In the genomic region with DNA sequence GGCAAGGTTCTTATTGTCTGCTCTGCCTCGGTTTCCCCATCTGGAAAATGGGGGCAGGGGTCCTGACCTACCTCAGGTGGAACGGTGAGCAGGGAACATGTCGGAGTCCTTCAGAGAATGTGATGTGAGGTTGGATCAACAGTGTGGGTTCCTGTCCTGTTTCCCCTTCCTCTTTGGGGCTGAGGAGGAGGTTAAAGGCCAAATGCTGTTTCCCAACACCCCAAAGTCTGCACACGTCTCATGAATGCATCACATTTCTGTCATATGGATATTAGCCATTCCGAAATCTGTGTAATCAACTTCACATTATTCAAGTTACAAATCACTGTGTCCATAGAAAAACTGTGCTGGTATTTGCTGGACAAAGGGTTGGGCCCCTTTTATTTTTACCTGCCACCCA, we compare ENCODE assay signal across 7 cellular contexts. TPM values are rescaled to one million over a fixed set of nuclear protein-coding genes. Genes with fewer than 3 reads are reported as not detected.
DNase-seq lines count a peak whose midpoint lies in the region; FAIRE-seq and TF ChIP-seq lines count a peak whose summit lies in the region.
"Not testable (repeated sequence)": the region's sequence is repeated elsewhere in the genome, so short reads cannot be mapped to it uniquely, and the experiment has no call there.

No MANE protein-coding gene starts in this region.

- not testable (repeated sequence) for H3K4me3 ChIP-seq in Caco-2 (ENCODE audit: low read depth, low read length); H1 (ENCODE audit: extremely low read depth in 1 of 4, insufficient read depth in 2 of 4, low read depth in 3 of 4, low read length in 4 of 4)
- H3K4me3 ChIP-seq in neutrophil (ENCODE audit: low read depth in 1 of 2, low read length in 1 of 2): peak overlapping the region in 1 of 2 experiments; percentile 4

- not testable (repeated sequence) for H3K36me3 ChIP-seq in Caco-2 (ENCODE audit: control insufficient read depth, insufficient read depth, low read length); H1 (ENCODE audit: control insufficient read depth in 2 of 4, insufficient read depth in 4 of 4, low read length in 3 of 4)
- peaks cover 58% of the 10 kb centered on the region for H3K36me3 ChIP-seq in neutrophil

- H2BK12ac ChIP-seq in H1 (ENCODE audit: low read depth, low read length): not testable (repeated sequence)

- H2BK20ac ChIP-seq in H1 (ENCODE audit: low read length): not testable (repeated sequence)

- not testable (repeated sequence) for TF ChIP-seq EP300 in H1 (IDR thresholded peaks at IDR 0.05; ENCODE audit: borderline replicate concordance in 1 of 2, low read depth in 2 of 2, low read length in 2 of 2)

- not testable (repeated sequence) for H3K9me3 Mint-ChIP-seq in Caco-2 (ENCODE audit: unreplicated experiment); MCF 10A (ENCODE audit: unreplicated experiment)

- not testable (repeated sequence) for H3K4me2 ChIP-seq in H1 (ENCODE audit: insufficient read depth in 1 of 2, low read depth in 2 of 2, low read length in 2 of 2)

- peaks cover 15% of the 10 kb centered on the region for H3K4me1 Mint-ChIP-seq in Caco-2 (ENCODE audit: low read depth, unreplicated experiment)
- not testable (repeated sequence) for H3K4me1 Mint-ChIP-seq in MCF 10A (ENCODE audit: insufficient read depth, unreplicated experiment)

- H3K56ac ChIP-seq in H1 (replicated peaks; ENCODE audit: insufficient read length, low read depth, low read length): not testable (repeated sequence)

- peaks cover 3 to 11% of the 10 kb centered on the region in 2 experiments; a peak in 1 of 4 replicates for H3K79me2 ChIP-seq in H1 (ENCODE audit: control insufficient read depth in 1 of 2, insufficient read depth in 2 of 2, low read length in 2 of 2)

- not testable (repeated sequence) for H4K20me1 ChIP-seq in H1 (replicated peaks in 1 of 2; ENCODE audit: control insufficient read depth in 1 of 2, insufficient read depth in 2 of 2, low read length in 2 of 2)

- H2AFZ ChIP-seq in H1 (ENCODE audit: low read length): not testable (repeated sequence)

- intact Hi-C loops in Caco-2 (cut with micrococcal nuclease; ENCODE audit: unreplicated experiment); MCF 10A (cut with micrococcal nuclease): not testable (repeated sequence)

- not testable (repeated sequence) for H3K23ac ChIP-seq in H1 (ENCODE audit: insufficient read length)

- not testable (repeated sequence) for H2AK5ac ChIP-seq in H1 (ENCODE audit: low read depth, low read length)

- not testable (repeated sequence) for TF ChIP-seq RAD21 in H1 (IDR thresholded peaks at IDR 0.05 in 1 of 2, conservative IDR thresholded peaks at IDR 0.05 in 1 of 2; ENCODE audit: low read depth in 2 of 2, low read length in 2 of 2)

- H3K4me3 Mint-ChIP-seq in Caco-2 (ENCODE audit: unreplicated experiment); MCF 10A (ENCODE audit: unreplicated experiment): not testable (repeated sequence)

- H3K14ac ChIP-seq in H1 (ENCODE audit: insufficient read length): not testable (repeated sequence)

- not testable (repeated sequence) for H4K8ac ChIP-seq in H1 (ENCODE audit: extremely low read depth, insufficient read depth, low read length)

- not testable (repeated sequence) for H2BK120ac ChIP-seq in H1 (replicated peaks; ENCODE audit: low read depth, low read length)

- H3K9ac ChIP-seq in H1 (replicated peaks in 1 of 4; ENCODE audit: extremely low read depth in 1 of 4, low read depth in 3 of 4, low read length in 3 of 4): not testable (repeated sequence)

- not testable (repeated sequence) for DNase-seq in Caco-2; RWPE1 (ENCODE audit: low spot score); MCF 10A (ENCODE audit: unreplicated experiment); H1 (ENCODE audit: low read depth in 1 of 2, low spot score in 2 of 2)
- DNase-seq in MV-4-11 (lab: John Stamatoyannopoulos, UW): peak; percentile 54

- H3K79me1 ChIP-seq in H1 (ENCODE audit: low read depth, low read length): not testable (repeated sequence)

- not testable (repeated sequence) for H3K27ac Mint-ChIP-seq in Caco-2 (ENCODE audit: unreplicated experiment); MCF 10A (ENCODE audit: low read depth, unreplicated experiment)

- POLR2A ChIA-PET in Caco-2 (lab: Charles Lee); RWPE1 (lab: Yijun Ruan, JAX; ENCODE audit: low non-redundant PET); MCF 10A (lab: Yijun Ruan, JAX): not testable (repeated sequence)
- POLR2A ChIA-PET in H1 (lab: Charles Lee; ENCODE audit: partially characterized antibody): interaction anchor here (1.0 kb wide), 1 partner anchor 10 kb away, joined by 3 read pairs; no protein-coding TSS in a partner anchor

- not testable (repeated sequence) for H3K18ac ChIP-seq in H1 (ENCODE audit: extremely low read depth, low read length)

- H2BK5ac ChIP-seq in H1 (ENCODE audit: low read depth, low read length): not testable (repeated sequence)

- BruUV-seq in Caco-2 (replicated peaks; lab: Mats Ljungman, UMichigan) (TSS peak; percentile 12), MCF 10A (replicated peaks; lab: Mats Ljungman, UMichigan) (TSS peak; percentile 27)

- 96% methylated on average over 5 of the region's 5 CpGs; no CpG with 5 or more reads in 1 of the 2 experiments for WGBS in H1 (ENCODE audit: extremely low coverage in 1 of 2, insufficient coverage in 1 of 2, insufficient read length in 1 of 2, insufficient replicate concordance in 2 of 2, low coverage in 1 of 2, low lambda C conversion rate in 2 of 2, missing lambda C conversion rate in 1 of 2), 2 experiments

- H3K23me2 ChIP-seq in H1 (ENCODE audit: low read depth, low read length): peaks cover 11% of the 10 kb centered on the region

- not testable (repeated sequence) for TF ChIP-seq POLR2A in H1 (IDR thresholded peaks at IDR 0.05; ENCODE audit: control extremely low read depth in 1 of 2, low read depth in 2 of 2, low read length in 2 of 2)

- not testable (repeated sequence) for H3K27me3 ChIP-seq in Caco-2 (replicated peaks; ENCODE audit: control insufficient read depth, insufficient read depth, low read length); H1 (replicated peaks in 1 of 4; ENCODE audit: control insufficient read depth in 3 of 4, extremely low read depth in 1 of 4, insufficient read depth in 3 of 4, low read length in 3 of 4); neutrophil

- not testable (repeated sequence) for H3K4me1 ChIP-seq in Caco-2; H1 (replicated peaks in 1 of 4; ENCODE audit: control insufficient read depth in 3 of 4, insufficient read depth in 4 of 4, low read length in 3 of 4)
- H3K4me1 ChIP-seq in neutrophil (ENCODE audit: control insufficient read depth in 1 of 2, insufficient read depth in 1 of 2, low read depth in 1 of 2, low read length in 1 of 2): peaks cover 44 to 58% of the 10 kb centered on the region in 2 experiments

- H3K27me3 Mint-ChIP-seq in Caco-2 (ENCODE audit: insufficient read depth, unreplicated experiment); MCF 10A (ENCODE audit: insufficient read depth, unreplicated experiment): not testable (repeated sequence)

- H4K91ac ChIP-seq in H1 (replicated peaks; ENCODE audit: insufficient read length, low read length): not testable (repeated sequence)

- CTCF ChIA-PET in Caco-2 (lab: Charles Lee); RWPE1 (lab: Yijun Ruan, JAX); MCF 10A (lab: Yijun Ruan, JAX); H1 (lab: Charles Lee; ENCODE audit: partially characterized antibody): not testable (repeated sequence)

- H2BK15ac ChIP-seq in H1 (ENCODE audit: low read length): not testable (repeated sequence)

- not testable (repeated sequence) for H3K4ac ChIP-seq in H1 (replicated peaks; ENCODE audit: insufficient read length, low read depth, low read length)

- H3K36me3 Mint-ChIP-seq in Caco-2 (ENCODE audit: insufficient read depth, unreplicated experiment) (peaks cover 39% of the 10 kb centered on the region), MCF 10A (ENCODE audit: insufficient read depth, unreplicated experiment) (peaks cover 17% of the 10 kb centered on the region)

- H4K5ac ChIP-seq in H1 (ENCODE audit: insufficient read length, low read depth, low read length): not testable (repeated sequence)

- FAIRE-seq in H1 (lab: Jason Lieb, UNC): peak; percentile 7

- H3K27ac ChIP-seq in 22Rv1: peak overlapping the region; percentile 36; the same call in 1 of the 2 replicates
- H3K27ac ChIP-seq in RWPE1: peak overlapping the region; percentile 36
- H3K27ac ChIP-seq in H1 (ENCODE audit: low read depth, low read length): not testable (repeated sequence)
- peak overlapping the region; percentile 80 for H3K27ac ChIP-seq in neutrophil

- H3K9me3 ChIP-seq in Caco-2, neutrophil: not testable (repeated sequence)
- H3K9me3 ChIP-seq in H1 (ENCODE audit: insufficient read depth in 2 of 2, low read depth in 1 of 2, low read length in 1 of 2): peaks cover 10 to 11% of the 10 kb centered on the region in 2 experiments; a peak in 3 of 4 replicates

- not testable (repeated sequence) for TF ChIP-seq CTCF in 22Rv1 (IDR thresholded peaks at IDR 0.05); Caco-2 (IDR thresholded peaks at IDR 0.05; ENCODE audit: insufficient read depth in 1 of 2, low read depth in 1 of 2, low read length in 1 of 2, severe bottlenecking in 1 of 2, unreplicated experiment in 1 of 2); RWPE1 (conservative IDR thresholded peaks at IDR 0.05; ENCODE audit: low read depth); MCF 10A (IDR thresholded peaks at IDR 0.05; ENCODE audit: unreplicated experiment); H1 (IDR thresholded peaks at IDR 0.05; ENCODE audit: control extremely low read depth in 1 of 3, insufficient read depth in 1 of 3, low read depth in 1 of 3, low read length in 3 of 3); neutrophil (IDR thresholded peaks at IDR 0.05)

RNA-seq across cellular contexts. Expression of gene DEF8, which starts 18.9 kb away (rescaled TPM):
- total RNA-seq in Caco-2 (2022) (132 and 145 TPM in 2 replicates), MCF 10A (2022) (68.8 and 78.2 TPM in 2 replicates)
- total RNA-seq in H1 (2021; fragmentation: NEBNext Ultra II Directional; extraction: Animal tissue kit (Norgen Biotek cat#: 25700)): 48.3 and 53.0 TPM in 2 replicates
- polyA plus RNA-seq in H1 (2011; rRNA removed): 110 and 155 TPM in 2 replicates
- polyA plus RNA-seq in H1 (2011; cell fraction: cytosol; rRNA removed): 106 TPM
- polyA plus RNA-seq in H1 (2011; cell fraction: nucleus; rRNA removed): 160 TPM
- polyA plus RNA-seq in H1 (2012, experiment 1 of 2): 35.4 to 56.5 TPM (median 53.7 TPM) in 4 replicates
- polyA plus RNA-seq in H1 (2012, experiment 2 of 2): 59.8 TPM
- polyA plus RNA-seq in H1 (2013, experiment 1 of 2): 47.6 TPM
- 46.6 TPM for polyA plus RNA-seq in H1 (2013, experiment 2 of 2)
- 44.0 and 65.5 TPM in 2 replicates for polyA minus RNA-seq in H1 (2011; rRNA and poly(A)+ RNA removed)
- polyA minus RNA-seq in H1 (2011; cell fraction: cytosol; rRNA and poly(A)+ RNA removed): 40.0 TPM
- 30.4 TPM for polyA minus RNA-seq in H1 (2011; cell fraction: nucleus; rRNA and poly(A)+ RNA removed)

RNA-seq across cellular contexts. Expression of gene TUBB3, which starts 44.3 kb away (rescaled TPM):
- 31.3 and 37.5 TPM in 2 replicates for total RNA-seq in Caco-2 (2022)
- 20.2 and 23.0 TPM in 2 replicates for total RNA-seq in MCF 10A (2022)
- 275 and 292 TPM in 2 replicates for total RNA-seq in H1 (2021; fragmentation: NEBNext Ultra II Directional; extraction: Animal tissue kit (Norgen Biotek cat#: 25700))
- 393 and 420 TPM in 2 replicates for polyA plus RNA-seq in H1 (2011; rRNA removed)
- polyA plus RNA-seq in H1 (2011; cell fraction: cytosol; rRNA removed): 210 TPM
- polyA plus RNA-seq in H1 (2011; cell fraction: nucleus; rRNA removed): 252 TPM
- polyA plus RNA-seq in H1 (2012, experiment 1 of 2): 287 to 415 TPM (median 389 TPM) in 4 replicates
- polyA plus RNA-seq in H1 (2012, experiment 2 of 2): 421 TPM
- polyA plus RNA-seq in H1 (2013, experiment 1 of 2): 211 TPM
- polyA plus RNA-seq in H1 (2013, experiment 2 of 2): 208 TPM
- 165 and 205 TPM in 2 replicates for polyA minus RNA-seq in H1 (2011; rRNA and poly(A)+ RNA removed)
- polyA minus RNA-seq in H1 (2011; cell fraction: cytosol; rRNA and poly(A)+ RNA removed): 155 TPM
- 91.3 TPM for polyA minus RNA-seq in H1 (2011; cell fraction: nucleus; rRNA and poly(A)+ RNA removed)

RNA-seq across cellular contexts. Expression of gene MC1R, which starts 48.8 kb away (rescaled TPM):
- 5.6 and 6.5 TPM in 2 replicates for total RNA-seq in Caco-2 (2022)
- total RNA-seq in MCF 10A (2022): 12.0 and 13.1 TPM in 2 replicates
- 2.0 and 2.2 TPM in 2 replicates for total RNA-seq in H1 (2021; fragmentation: NEBNext Ultra II Directional; extraction: Animal tissue kit (Norgen Biotek cat#: 25700))
- polyA plus RNA-seq in H1 (2011; rRNA removed): 2.9 and 4.3 TPM in 2 replicates
- 3.7 TPM for polyA plus RNA-seq in H1 (2011; cell fraction: cytosol; rRNA removed)
- 7.6 TPM for polyA plus RNA-seq in H1 (2011; cell fraction: nucleus; rRNA removed)
- 1.8 to 3.0 TPM (median 2.2 TPM) in 4 replicates for polyA plus RNA-seq in H1 (2012, experiment 1 of 2)
- 1.8 TPM for polyA plus RNA-seq in H1 (2012, experiment 2 of 2)
- 1.2 TPM for polyA plus RNA-seq in H1 (2013, experiment 1 of 2)
- 1.5 TPM for polyA plus RNA-seq in H1 (2013, experiment 2 of 2)
- 3.3 and 5.0 TPM in 2 replicates for polyA minus RNA-seq in H1 (2011; rRNA and poly(A)+ RNA removed)
- 3.2 TPM for polyA minus RNA-seq in H1 (2011; cell fraction: cytosol; rRNA and poly(A)+ RNA removed)
- polyA minus RNA-seq in H1 (2011; cell fraction: nucleus; rRNA and poly(A)+ RNA removed): 4.5 TPM

RNA-seq across cellular contexts. Expression of gene DBNDD1, which starts 51.8 kb away (rescaled TPM):
- total RNA-seq in Caco-2 (2022) (64.2 and 64.6 TPM in 2 replicates), MCF 10A (2022) (3.5 TPM in 2 replicates)
- 69.9 and 76.0 TPM in 2 replicates for total RNA-seq in H1 (2021; fragmentation: NEBNext Ultra II Directional; extraction: Animal tissue kit (Norgen Biotek cat#: 25700))
- 92.6 and 128 TPM in 2 replicates for polyA plus RNA-seq in H1 (2011; rRNA removed)
- 67.3 TPM for polyA plus RNA-seq in H1 (2011; cell fraction: cytosol; rRNA removed)
- 98.2 TPM for polyA plus RNA-seq in H1 (2011; cell fraction: nucleus; rRNA removed)
- polyA plus RNA-seq in H1 (2012, experiment 1 of 2): 57.0 to 79.5 TPM (median 70.2 TPM) in 4 replicates
- polyA plus RNA-seq in H1 (2012, experiment 2 of 2): 80.6 TPM
- polyA plus RNA-seq in H1 (2013, experiment 1 of 2): 57.0 TPM
- 59.8 TPM for polyA plus RNA-seq in H1 (2013, experiment 2 of 2)
- polyA minus RNA-seq in H1 (2011; rRNA and poly(A)+ RNA removed): 32.9 and 39.2 TPM in 2 replicates
- polyA minus RNA-seq in H1 (2011; cell fraction: cytosol; rRNA and poly(A)+ RNA removed): 49.4 TPM
- 43.7 TPM for polyA minus RNA-seq in H1 (2011; cell fraction: nucleus; rRNA and poly(A)+ RNA removed)
